10 cellular contexts compared by ENCODE assay signal in genomic region chr3:172103724-172104123, GRCh38.
DNase-seq lines count a peak whose midpoint lies in the region; ATAC-seq and TF ChIP-seq lines count a peak whose summit lies in the region.
"Had no signal": no experiment of that assay in that cellular context is flagged by ENCODE, and none has a peak within 500 bp of the region (broad histone marks: within the 10 kb centered on the region; RNA-seq: fewer than 3 reads in every experiment).

No MANE protein-coding gene starts in this region.

- WGBS in lung, 2 donors: 46 to 80% methylated on average over 2 of the region's 2 CpGs

- peaks cover 8 to 25% of the 10 kb centered on the region in 2 donors for H3K4me1 ChIP-seq in lung (ENCODE audit: control insufficient read depth in 2 of 2, insufficient read depth in 2 of 2, low read length in 2 of 2)

- in situ Hi-C loops in ACHN (cut with HindIII; ENCODE audit: low pct_ligation_motif_present, low pct_unique_long_range_greater_than_20kb, low sequenced_read_pairs): no loop called here

- H3K4me3 ChIP-seq in lung: no peak overlapping the region

- ATAC-seq in lung (ENCODE audit: insufficient read depth, low FRiP score) (peak; percentile 57), HG02610 (IDR thresholded peaks at IDR 0.05; ENCODE audit: unreplicated experiment) (no peak), HG03469 (IDR thresholded peaks at IDR 0.05; ENCODE audit: unreplicated experiment) (no peak)
- ATAC-seq: stimulated activated effector memory CD8-positive, alpha-beta T cell treated with anti-CD3 and anti-CD28 coated beads, Interleukin-12 subunit alpha, Interleukin-12 subunit beta, amount 100 ng/mL, for 72 hours had no signal

- no peak for TF ChIP-seq CTCF in lung (IDR thresholded peaks at IDR 0.05; ENCODE audit: control extremely low read depth, extremely low read depth)

- DNase-seq in ACHN (peak; percentile 86), HS-27A (ENCODE audit: low read depth) (peak; percentile 23), astrocyte of the hippocampus (ENCODE audit: low read depth, low spot score) (peak; percentile 91), lung (ENCODE audit: low spot score) (peak; percentile 39), UCSD-AML1 (lab: John Stamatoyannopoulos, UW; ENCODE audit: unreplicated experiment) (no peak)
- no peak for DNase-seq in activated CD4-positive, alpha-beta T cell treated with anti-CD3 and anti-CD28 coated beads for 48 hours
- DNase-seq: PC-3 had no signal

- no peaks in the 10 kb centered on the region for H3K27me3 ChIP-seq in lung (ENCODE audit: control insufficient read depth, insufficient read depth)

- H3K27ac ChIP-seq in lung (ENCODE audit: low read depth in 1 of 2, low read length in 1 of 2): peak overlapping the region in 1 of 2 donors; percentile 81

- no peaks in the 10 kb centered on the region for H3K9me3 ChIP-seq in lung (ENCODE audit: control insufficient read depth in 2 of 2, insufficient read depth in 1 of 2, low read length in 1 of 2)

- H3K36me3 ChIP-seq in lung (ENCODE audit: control insufficient read depth in 2 of 2, insufficient read depth in 2 of 2, low read length in 2 of 2): no peaks in the 10 kb centered on the region

Comparison
In these comparisons a context has a peak if more than half of its experiments do, and no peak if none do; other contexts are left out.
1. DNase-seq: peak in ACHN (single experiment), HS-27A (single experiment), astrocyte of the hippocampus (single experiment) and lung (single experiment); none in UCSD-AML1 (single experiment) and activated CD4-positive, alpha-beta T cell treated with anti-CD3 and anti-CD28 coated beads for 48 hours (single experiment).